In the genomic region with DNA sequence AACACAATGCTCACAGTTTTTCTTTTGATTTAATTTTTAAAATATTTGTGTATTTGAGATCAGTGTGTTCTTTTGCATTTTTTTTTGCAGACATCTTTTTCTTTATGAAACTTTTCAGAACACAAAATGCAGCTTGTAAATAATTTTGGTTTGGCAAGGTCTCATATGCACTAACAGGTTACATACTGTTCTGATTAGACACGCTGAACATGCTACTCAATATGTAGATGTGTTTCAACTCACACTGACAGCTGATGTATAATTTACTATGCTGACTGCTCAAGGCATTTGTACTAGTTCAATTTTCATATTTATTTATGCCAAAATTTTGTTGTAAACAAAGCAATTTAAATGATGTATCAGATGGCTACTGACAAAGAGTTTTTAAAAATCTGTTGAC, we compare ENCODE assay signal across 34 cellular contexts.
"Had no signal": no experiment of that assay in that cellular context is flagged by ENCODE, and none has a peak within 500 bp of the region (broad histone marks: within the 10 kb centered on the region; RNA-seq: fewer than 3 reads in every experiment).

No MANE protein-coding gene starts in this region.

- DNase-seq: activated B cell treated with CpG ODN at 0.5 μM for 24 hours; activated CD4-positive, alpha-beta memory T cell treated with anti-CD3 and anti-CD28 coated beads for 36 hours; activated CD4-positive, alpha-beta T cell treated with anti-CD3 and anti-CD28 coated beads for 48 hours; activated CD4-positive, alpha-beta T cell treated with anti-CD3 and anti-CD28 coated beads, Interleukin-2, amount 50 U/mL, for 1 hour; activated CD8-positive, alpha-beta memory T cell treated with anti-CD3 and anti-CD28 coated beads, Interleukin-2, amount 10 ng/mL, durations not matched to agents 7 days and 5 days; activated CD8-positive, alpha-beta memory T cell treated with anti-CD3 and anti-CD28 coated beads, Interleukin-2, amount 50 U/mL, for 4 hours; activated CD8-positive, alpha-beta T cell treated with anti-CD3 and anti-CD28 coated beads, Interleukin-2, amount 10 ng/mL, durations not matched to agents 7 days and 5 days; activated effector memory CD4-positive, alpha-beta T cell treated with anti-CD3 and anti-CD28 coated beads, Interleukin-2, amount 50 U/mL, for 16 hours; activated naive CD4-positive, alpha-beta T cell treated with anti-CD3 and anti-CD28 coated beads, Interleukin-2, amount 10 ng/mL, durations not matched to agents 7 days and 5 days; activated naive CD8-positive, alpha-beta T cell treated with anti-CD3 and anti-CD28 coated beads, Interleukin-2, amount 10 ng/mL, durations not matched to agents 7 days and 5 days; activated T-cell treated with anti-CD3 and anti-CD28 coated beads, Interleukin-2, amount 50 U/mL, for 1 hour; activated T-cell treated with anti-CD3 and anti-CD28 coated beads, Interleukin-2, amount 50 U/mL, for 48 hours; amniotic stem cell; anterior cingulate cortex; body of pancreas; caudate nucleus; cortex of kidney; dermis blood vessel endothelial cell; effector CD4-positive, alpha-beta T cell; effector memory CD8-positive, alpha-beta T cell; erythroblast; foreskin melanocyte; heart right ventricle; T-helper 17 cell; T1000; WERI-Rb-1 had no signal

- H3K4me3 Mint-ChIP-seq: activated B cell treated with CpG ODN at 0.5 μM for 24 hours; activated CD4-positive, alpha-beta memory T cell treated with anti-CD3 and anti-CD28 coated beads for 36 hours; activated CD8-positive, alpha-beta memory T cell treated with anti-CD3 and anti-CD28 coated beads, Interleukin-2, amount 10 ng/mL, durations not matched to agents 7 days and 5 days; activated CD8-positive, alpha-beta T cell treated with anti-CD3 and anti-CD28 coated beads, Interleukin-2, amount 10 ng/mL, durations not matched to agents 7 days and 5 days; activated naive CD4-positive, alpha-beta T cell treated with anti-CD3 and anti-CD28 coated beads, Interleukin-2, amount 10 ng/mL, durations not matched to agents 7 days and 5 days; activated naive CD8-positive, alpha-beta T cell treated with anti-CD3 and anti-CD28 coated beads, Interleukin-2, amount 10 ng/mL, durations not matched to agents 7 days and 5 days; activated T-helper 1 cell treated with anti-CD3 and anti-CD28 coated beads, Interleukin-12 subunit alpha, Interleukin-12 subunit beta, Interleukin-2, Interleukin-4 antibody, amounts not matched to agents 30 ng/mL and 10 ng/mL and 1 ng/mL, durations not matched to agents 14 hours and 24 hours and 36 hours; effector memory CD8-positive, alpha-beta T cell; T-helper 17 cell; T-helper 2 cell treated with Interferon-gamma antibody and Interleukin-4, amounts not matched to agents 5 μg/mL and 100 μg/mL, for 36 hours had no signal

- H3K4me1 Mint-ChIP-seq: activated CD8-positive, alpha-beta memory T cell treated with anti-CD3 and anti-CD28 coated beads, Interleukin-2, amount 10 ng/mL, durations not matched to agents 7 days and 5 days; activated naive CD4-positive, alpha-beta T cell treated with anti-CD3 and anti-CD28 coated beads, Interleukin-2, amount 10 ng/mL, durations not matched to agents 7 days and 5 days; activated naive CD8-positive, alpha-beta T cell treated with anti-CD3 and anti-CD28 coated beads, Interleukin-2, amount 10 ng/mL, durations not matched to agents 7 days and 5 days had no signal

- H3K36me3 ChIP-seq: esophagus muscularis mucosa, gastroesophageal sphincter, heart right ventricle, WERI-Rb-1 had no signal

- H3K27me3 Mint-ChIP-seq: activated B cell treated with CpG ODN at 0.5 μM for 24 hours; activated naive CD4-positive, alpha-beta T cell treated with anti-CD3 and anti-CD28 coated beads, Interleukin-2, amount 10 ng/mL, durations not matched to agents 7 days and 5 days; effector memory CD8-positive, alpha-beta T cell had no signal

- H3K36me3 Mint-ChIP-seq: activated CD4-positive, alpha-beta memory T cell treated with anti-CD3 and anti-CD28 coated beads for 36 hours; activated CD8-positive, alpha-beta memory T cell treated with anti-CD3 and anti-CD28 coated beads, Interleukin-2, amount 10 ng/mL, durations not matched to agents 7 days and 5 days; activated naive CD4-positive, alpha-beta T cell treated with anti-CD3 and anti-CD28 coated beads, Interleukin-2, amount 10 ng/mL, durations not matched to agents 7 days and 5 days; activated naive CD4-positive, alpha-beta T cell treated with anti-CD3 and anti-CD28 coated beads, Interleukin-2, amount 50 U/mL, for 72 hours; activated naive CD8-positive, alpha-beta T cell treated with anti-CD3 and anti-CD28 coated beads, Interleukin-2, amount 10 ng/mL, durations not matched to agents 7 days and 5 days had no signal

- H3K9me3 Mint-ChIP-seq: activated B cell treated with CpG ODN at 0.5 μM for 24 hours; activated CD4-positive, alpha-beta memory T cell treated with anti-CD3 and anti-CD28 coated beads for 36 hours; activated naive CD4-positive, alpha-beta T cell treated with anti-CD3 and anti-CD28 coated beads, Interleukin-2, amount 10 ng/mL, durations not matched to agents 7 days and 5 days; activated naive CD4-positive, alpha-beta T cell treated with anti-CD3 and anti-CD28 coated beads, Interleukin-2, amount 50 U/mL, for 72 hours; activated naive CD8-positive, alpha-beta T cell treated with anti-CD3 and anti-CD28 coated beads, Interleukin-2, amount 10 ng/mL, durations not matched to agents 7 days and 5 days; activated T-helper 1 cell treated with anti-CD3 and anti-CD28 coated beads, Interleukin-12 subunit alpha, Interleukin-12 subunit beta, Interleukin-2, Interleukin-4 antibody, amounts not matched to agents 30 ng/mL and 10 ng/mL and 1 ng/mL, durations not matched to agents 14 hours and 24 hours and 36 hours; activated T-helper 2 cell treated with anti-CD3 and anti-CD28 coated beads, Interferon-gamma antibody, Interleukin-2, Interleukin-4, amounts not matched to agents 10 μg/mL and 5 μg/mL and 100 μg/mL, durations not matched to agents 14 hours and 24 hours and 36 hours; effector memory CD8-positive, alpha-beta T cell; T-helper 2 cell treated with Interferon-gamma antibody and Interleukin-4, amounts not matched to agents 5 μg/mL and 100 μg/mL, for 36 hours had no signal

- H3K27ac Mint-ChIP-seq: activated B cell treated with CpG ODN at 0.5 μM for 24 hours; activated CD4-positive, alpha-beta memory T cell treated with anti-CD3 and anti-CD28 coated beads for 36 hours; activated CD8-positive, alpha-beta memory T cell treated with anti-CD3 and anti-CD28 coated beads, Interleukin-2, amount 10 ng/mL, durations not matched to agents 7 days and 5 days; activated CD8-positive, alpha-beta T cell treated with anti-CD3 and anti-CD28 coated beads, Interleukin-2, amount 10 ng/mL, durations not matched to agents 7 days and 5 days; activated naive CD4-positive, alpha-beta T cell treated with anti-CD3 and anti-CD28 coated beads, Interleukin-2, amount 10 ng/mL, durations not matched to agents 7 days and 5 days; activated naive CD4-positive, alpha-beta T cell treated with anti-CD3 and anti-CD28 coated beads, Interleukin-2, amount 50 U/mL, for 72 hours; activated naive CD8-positive, alpha-beta T cell treated with anti-CD3 and anti-CD28 coated beads, Interleukin-2, amount 10 ng/mL, durations not matched to agents 7 days and 5 days; activated T-helper 1 cell treated with anti-CD3 and anti-CD28 coated beads, Interleukin-12 subunit alpha, Interleukin-12 subunit beta, Interleukin-2, Interleukin-4 antibody, amounts not matched to agents 30 ng/mL and 10 ng/mL and 1 ng/mL, durations not matched to agents 14 hours and 24 hours and 36 hours; activated T-helper 2 cell treated with anti-CD3 and anti-CD28 coated beads, Interferon-gamma antibody, Interleukin-2, Interleukin-4, amounts not matched to agents 10 μg/mL and 5 μg/mL and 100 μg/mL, durations not matched to agents 14 hours and 24 hours and 36 hours; effector memory CD8-positive, alpha-beta T cell; T-helper 17 cell; T-helper 2 cell treated with Interferon-gamma antibody and Interleukin-4, amounts not matched to agents 5 μg/mL and 100 μg/mL, for 36 hours had no signal

- H3K4me3 ChIP-seq: body of pancreas, esophagus muscularis mucosa, gastroesophageal sphincter, heart right ventricle, hepatocyte had no signal

- H3K4me1 ChIP-seq: body of pancreas had no signal

- H3K27me3 ChIP-seq: body of pancreas, esophagus muscularis mucosa, gastroesophageal sphincter, hepatocyte had no signal

- H3K9me3 ChIP-seq: body of pancreas, esophagus muscularis mucosa, gastroesophageal sphincter, heart right ventricle had no signal

- ATAC-seq: activated CD4-positive, CD25-positive, alpha-beta regulatory T cell treated with anti-CD3 and anti-CD28 coated beads, Interleukin-2, amount 50 U/mL, for 24 hours; activated CD8-positive, alpha-beta memory T cell treated with anti-CD3 and anti-CD28 coated beads, Interleukin-2, amount 10 ng/mL, durations not matched to agents 7 days and 5 days; activated CD8-positive, alpha-beta T cell treated with anti-CD3 and anti-CD28 coated beads, Interleukin-2, amount 10 ng/mL, durations not matched to agents 7 days and 5 days; activated naive CD4-positive, alpha-beta T cell treated with anti-CD3 and anti-CD28 coated beads, Interleukin-2, amount 50 U/mL, for 72 hours; body of pancreas; effector memory CD8-positive, alpha-beta T cell; gastroesophageal sphincter; heart right ventricle; T-helper 17 cell had no signal
